Comparison of ENCODE assay signal across 1 cellular context in the genomic region with DNA sequence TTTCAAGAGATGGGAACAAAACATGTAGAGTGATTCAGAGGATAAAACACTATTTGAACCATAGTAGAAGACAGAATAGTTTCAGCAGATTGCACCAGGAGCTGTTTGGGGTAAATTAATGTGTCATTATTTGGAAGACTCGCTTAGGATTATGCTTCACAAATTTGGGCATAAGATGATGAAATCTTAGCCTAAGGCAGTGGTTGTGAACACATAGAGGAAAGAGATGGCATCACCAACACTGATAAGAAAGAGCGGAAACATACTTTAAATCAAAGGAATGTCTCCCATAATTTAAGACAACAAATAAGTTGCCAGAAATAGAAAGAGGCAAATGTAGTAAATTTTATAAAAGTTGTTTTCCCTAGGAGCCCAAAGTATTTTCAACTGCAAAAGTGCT.
A peak's percentile ranks its signal among the peaks of the same experiment; 100 is the strongest.
TF ChIP-seq lines count a peak whose summit lies in the region.

No MANE protein-coding gene starts in this region.

TF ChIP-seq in K562, 482 proteins besides CTCF, POLR2A, EP300 and RAD21 (continued from another document):
- TF ChIP-seq, protein P1, sequence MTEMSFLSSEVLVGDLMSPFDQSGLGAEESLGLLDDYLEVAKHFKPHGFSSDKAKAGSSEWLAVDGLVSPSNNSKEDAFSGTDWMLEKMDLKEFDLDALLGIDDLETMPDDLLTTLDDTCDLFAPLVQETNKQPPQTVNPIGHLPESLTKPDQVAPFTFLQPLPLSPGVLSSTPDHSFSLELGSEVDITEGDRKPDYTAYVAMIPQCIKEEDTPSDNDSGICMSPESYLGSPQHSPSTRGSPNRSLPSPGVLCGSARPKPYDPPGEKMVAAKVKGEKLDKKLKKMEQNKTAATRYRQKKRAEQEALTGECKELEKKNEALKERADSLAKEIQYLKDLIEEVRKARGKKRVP (CRISPR knock-in tag; IDR thresholded peaks at IDR 0.05), result peak; percentile 66; the same call in 1 of the 2 replicates
- TF ChIP-seq, protein P2, sequence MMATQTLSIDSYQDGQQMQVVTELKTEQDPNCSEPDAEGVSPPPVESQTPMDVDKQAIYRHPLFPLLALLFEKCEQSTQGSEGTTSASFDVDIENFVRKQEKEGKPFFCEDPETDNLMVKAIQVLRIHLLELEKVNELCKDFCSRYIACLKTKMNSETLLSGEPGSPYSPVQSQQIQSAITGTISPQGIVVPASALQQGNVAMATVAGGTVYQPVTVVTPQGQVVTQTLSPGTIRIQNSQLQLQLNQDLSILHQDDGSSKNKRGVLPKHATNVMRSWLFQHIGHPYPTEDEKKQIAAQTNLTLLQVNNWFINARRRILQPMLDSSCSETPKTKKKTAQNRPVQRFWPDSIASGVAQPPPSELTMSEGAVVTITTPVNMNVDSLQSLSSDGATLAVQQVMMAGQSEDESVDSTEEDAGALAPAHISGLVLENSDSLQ (IDR thresholded peaks at IDR 0.05), result no peak
- TF ChIP-seq FOXJ2 (tag; IDR thresholded peaks at IDR 0.05) (no peak), MXI1 (IDR thresholded peaks at IDR 0.05; ENCODE audit: low read depth, low read length) (no peak), PHF20 (IDR thresholded peaks at IDR 0.05; ENCODE audit: partially characterized antibody) (no peak), GABPA (tag; conservative IDR thresholded peaks at IDR 0.05; ENCODE audit: low read depth) (peak; percentile 35; the same call in 1 of the 2 replicates), ATF1 (CRISPR knock-in tag; IDR thresholded peaks at IDR 0.05) (no peak), ATF1 (tag; IDR thresholded peaks at IDR 0.05) (no peak), CEBPG (CRISPR knock-in tag; IDR thresholded peaks at IDR 0.05) (no peak), CEBPG (tag; conservative IDR thresholded peaks at IDR 0.05 in 1 of 2, IDR thresholded peaks at IDR 0.05 in 1 of 2) (peak; percentile 92 to 95)
TF ChIP-seq in K562: peak in this region for 4.
